ENCODE assay signal across 24 cellular contexts in the genomic region with DNA sequence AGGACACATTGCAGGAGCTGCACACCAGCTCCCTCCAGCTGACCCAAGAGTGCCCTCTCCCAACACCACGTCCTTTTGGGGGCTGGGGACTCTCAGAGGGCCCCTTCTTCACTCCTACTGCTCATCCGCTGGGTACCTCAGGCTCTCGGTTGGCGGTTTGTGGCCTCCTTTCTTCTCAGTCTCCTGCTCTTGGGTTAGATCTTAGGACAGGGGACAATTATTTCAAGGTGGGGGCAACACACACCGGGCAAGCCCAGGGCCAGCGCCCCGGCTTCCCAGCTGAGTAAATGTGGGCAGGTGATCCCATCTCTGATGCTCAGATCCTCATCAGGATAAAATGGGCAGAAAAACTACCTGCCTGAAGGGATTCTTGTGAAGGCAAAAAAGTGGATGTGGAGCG. TPM values are rescaled to one million over a fixed set of nuclear protein-coding genes. Genes with fewer than 3 reads are reported as not detected.
DNase-seq lines count a peak whose midpoint lies in the region; ATAC-seq and TF ChIP-seq lines count a peak whose summit lies in the region.
"Had no signal": no experiment of that assay in that cellular context is flagged by ENCODE, and none has a peak within 500 bp of the region (broad histone marks: within the 10 kb centered on the region; RNA-seq: fewer than 3 reads in every experiment).

No MANE protein-coding gene starts in this region.

- H3K27me3 ChIP-seq in H7 (ENCODE audit: control insufficient read depth, insufficient read depth, low read length), result peaks cover 25% of the 10 kb centered on the region
- H3K27me3 ChIP-seq in NT2/D1 (ENCODE audit: insufficient read depth, insufficient read length), result peaks cover 26% of the 10 kb centered on the region
- H3K27me3 ChIP-seq in neuronal stem cell (ENCODE audit: control insufficient read depth in 3 of 3, insufficient read depth in 3 of 3, low read depth in 1 of 3, low read length in 3 of 3), result peaks cover 4 to 93% (median 30%) of the 10 kb centered on the region in 3 experiments

- peak overlapping the region; percentile 85 for H3K4me3 Mint-ChIP-seq in glutamatergic neuron (ENCODE audit: unreplicated experiment)
- H3K4me3 Mint-ChIP-seq in activated CD8-positive, alpha-beta T cell treated with anti-CD3 and anti-CD28 coated beads, Interleukin-2, amount 10 ng/mL, durations not matched to agents 7 days and 5 days, result no peak overlapping the region
- H3K4me3 Mint-ChIP-seq: HFFc6 had no signal

- ATAC-seq in HG03159 (IDR thresholded peaks at IDR 0.05; ENCODE audit: unreplicated experiment) (no peak), GM19328 (IDR thresholded peaks at IDR 0.05; ENCODE audit: unreplicated experiment) (no peak)
- no peak for ATAC-seq in activated CD8-positive, alpha-beta T cell treated with anti-CD3 and anti-CD28 coated beads, Interleukin-2, amount 10 ng/mL, durations not matched to agents 7 days and 5 days
- ATAC-seq: Panc1; stimulated activated naive CD8-positive, alpha-beta T cell treated with anti-CD3 and anti-CD28 coated beads, Interleukin-15, Interleukin-2, amounts not matched to agents 100 U/mL and 50 U/mL, for 24 hours had no signal

- H2BK5ac ChIP-seq in neuronal stem cell (ENCODE audit: low read length), result no peak overlapping the region

- H3K9ac ChIP-seq in NT2/D1 (ENCODE audit: insufficient read length, low read depth), result peak overlapping the region; percentile 65
- no peak overlapping the region for H3K9ac ChIP-seq in neuronal stem cell (ENCODE audit: low read depth, low read length, poor library complexity)

- no peak overlapping the region for H2BK12ac ChIP-seq in neuronal stem cell (ENCODE audit: low read length)

- H3K18ac ChIP-seq in neuronal stem cell (ENCODE audit: low read length), result no peak overlapping the region

- peak overlapping the region; percentile 15 for H2AK5ac ChIP-seq in neuronal stem cell (ENCODE audit: low read depth, low read length)

- TF ChIP-seq CTCF in glutamatergic neuron (IDR thresholded peaks at IDR 0.05; ENCODE audit: partially characterized antibody, unreplicated experiment), result no peak

- CTCF ChIA-PET in activated CD8-positive, alpha-beta T cell treated with anti-CD3 and anti-CD28 coated beads, Interleukin-2, amount 10 ng/mL, durations not matched to agents 7 days and 5 days (lab: Charles Lee), result no interaction called here

- peaks cover 21% of the 10 kb centered on the region for H3K27me3 Mint-ChIP-seq in glutamatergic neuron (ENCODE audit: unreplicated experiment)
- H3K27me3 Mint-ChIP-seq in activated CD8-positive, alpha-beta T cell treated with anti-CD3 and anti-CD28 coated beads, Interleukin-2, amount 10 ng/mL, durations not matched to agents 7 days and 5 days (ENCODE audit: low read depth), result peaks cover 45% of the 10 kb centered on the region

- H3K27ac ChIP-seq in neuronal stem cell (replicated peaks; ENCODE audit: low read length), result no peak overlapping the region
- H3K27ac ChIP-seq: SJCRH30, thyroid gland had no signal

- H3K4me1 Mint-ChIP-seq in glutamatergic neuron (ENCODE audit: low read depth, unreplicated experiment), result peaks cover 54% of the 10 kb centered on the region
- H3K4me1 Mint-ChIP-seq in activated CD8-positive, alpha-beta T cell treated with anti-CD3 and anti-CD28 coated beads, Interleukin-2, amount 10 ng/mL, durations not matched to agents 7 days and 5 days (ENCODE audit: low read depth), result peaks cover 4% of the 10 kb centered on the region

- no peak overlapping the region for H3K14ac ChIP-seq in neuronal stem cell (ENCODE audit: low read length)

- H3K36me3 Mint-ChIP-seq in glutamatergic neuron (ENCODE audit: unreplicated experiment), result no peaks in the 10 kb centered on the region
- no peaks in the 10 kb centered on the region for H3K36me3 Mint-ChIP-seq in activated CD8-positive, alpha-beta T cell treated with anti-CD3 and anti-CD28 coated beads, Interleukin-2, amount 10 ng/mL, durations not matched to agents 7 days and 5 days (ENCODE audit: low read depth)

- H3K23ac ChIP-seq in neuronal stem cell (ENCODE audit: low read depth, low read length, poor library complexity), result no peak overlapping the region

- no peak overlapping the region for H4K91ac ChIP-seq in neuronal stem cell (ENCODE audit: low read depth, low read length, poor library complexity)

- H3K9me3 Mint-ChIP-seq in glutamatergic neuron (ENCODE audit: unreplicated experiment), result peaks cover 13% of the 10 kb centered on the region
- H3K9me3 Mint-ChIP-seq in activated CD8-positive, alpha-beta T cell treated with anti-CD3 and anti-CD28 coated beads, Interleukin-2, amount 10 ng/mL, durations not matched to agents 7 days and 5 days (ENCODE audit: insufficient read depth), result no peaks in the 10 kb centered on the region
- H3K9me3 Mint-ChIP-seq: HFFc6 had no signal

- H3K36me3 ChIP-seq in H7 (replicated peaks; ENCODE audit: control insufficient read depth, insufficient read depth, low read length), result no peaks in the 10 kb centered on the region; the same call in 1 of the 2 replicates
- H3K36me3 ChIP-seq in NT2/D1 (ENCODE audit: insufficient read depth, insufficient read length, low read length), result peaks cover 7% of the 10 kb centered on the region
- H3K36me3 ChIP-seq in neuronal stem cell (replicated peaks in 1 of 2; ENCODE audit: control insufficient read depth in 2 of 2, insufficient read depth in 2 of 2, low read length in 2 of 2), result no peaks in the 10 kb centered on the region
- H3K36me3 ChIP-seq: SJCRH30, thyroid gland had no signal

- H4K8ac ChIP-seq in neuronal stem cell (ENCODE audit: low read depth, low read length), result no peak overlapping the region

- POLR2A ChIA-PET in activated CD8-positive, alpha-beta T cell treated with anti-CD3 and anti-CD28 coated beads, Interleukin-2, amount 10 ng/mL, durations not matched to agents 7 days and 5 days (lab: Charles Lee), result no interaction called here

- H3K4me3 ChIP-seq in H7 (ENCODE audit: insufficient read depth, low read depth, low read length) (peak overlapping the region; percentile 63), NT2/D1 (ENCODE audit: insufficient read length, low read depth) (peak overlapping the region; percentile 56), neuronal stem cell (ENCODE audit: low read length in 2 of 2) (peak overlapping the region in 1 of 2 donors; percentile 87)
- H3K4me3 ChIP-seq: SJCRH30, thyroid gland had no signal

- peak; percentile 56 for DNase-seq in H7
- DNase-seq in NT2/D1 (ENCODE audit: low read depth, low spot score), result no peak
- DNase-seq in glutamatergic neuron, result no peak
- DNase-seq in neuronal stem cell (ENCODE audit: low spot score), result no peak
- no peak for DNase-seq in HPDE6-E6E7 (ENCODE audit: extremely low spot score)
- DNase-seq in activated CD8-positive, alpha-beta T cell treated with anti-CD3 and anti-CD28 coated beads, Interleukin-2, amount 10 ng/mL, durations not matched to agents 7 days and 5 days, result no peak
- DNase-seq: activated CD4-positive, CD25-positive, alpha-beta regulatory T cell treated with anti-CD3 and anti-CD28 coated beads, Interleukin-2, amount 50 U/mL, for 72 hours; activated effector memory CD4-positive, alpha-beta T cell treated with anti-CD3 and anti-CD28 coated beads, Interleukin-2, amount 50 U/mL, for 16 hours; effector CD8-positive, alpha-beta T cell; foreskin melanocyte; HFFc6; hypothalamus; KG1; NCI-H1436 treated with DMSO at 0.1 percent for 48 hours; NCI-H524 treated with DMSO at 0.1 percent for 48 hours; NK-92 treated with Interleukin-12 subunit alpha and Interleukin-12 subunit beta, amount 100 ng/mL, for 24 hours; SJCRH30; stimulated activated naive CD8-positive, alpha-beta T cell treated with anti-CD3 and anti-CD28 coated beads, Interleukin-15, Interleukin-2, amounts not matched to agents 100 U/mL and 50 U/mL, for 24 hours; thyroid gland had no signal

- no CpG with 5 or more reads among the region's 8 CpGs for WGBS in neuronal stem cell (ENCODE audit: extremely low coverage in 2 of 2, insufficient read length in 2 of 2, insufficient replicate concordance in 1 of 2), 2 donors

- H2BK15ac ChIP-seq in neuronal stem cell (ENCODE audit: low read length), result no peak overlapping the region

- no peak overlapping the region for H3K4ac ChIP-seq in neuronal stem cell (ENCODE audit: low read length)

- H3K9me3 ChIP-seq in NT2/D1 (ENCODE audit: insufficient read depth, low read length), result no peaks in the 10 kb centered on the region
- H3K9me3 ChIP-seq in neuronal stem cell (replicated peaks in 1 of 2; ENCODE audit: control insufficient read depth in 2 of 2, insufficient read depth in 1 of 2, low read depth in 1 of 2, low read length in 2 of 2), result no peaks in the 10 kb centered on the region
- H3K9me3 ChIP-seq: SJCRH30, thyroid gland had no signal

- H3K4me2 ChIP-seq in neuronal stem cell (ENCODE audit: insufficient read depth, low read length, poor library complexity, severe bottlenecking), result no peak overlapping the region

- H2AFZ ChIP-seq in neuronal stem cell (ENCODE audit: low read length), result no peak overlapping the region

- no peak overlapping the region for H2BK120ac ChIP-seq in neuronal stem cell (ENCODE audit: low read depth, low read length)

- peak overlapping the region; percentile 89 for H3K27ac Mint-ChIP-seq in glutamatergic neuron (ENCODE audit: unreplicated experiment)
- H3K27ac Mint-ChIP-seq in activated CD8-positive, alpha-beta T cell treated with anti-CD3 and anti-CD28 coated beads, Interleukin-2, amount 10 ng/mL, durations not matched to agents 7 days and 5 days, result no peak overlapping the region
- H3K27ac Mint-ChIP-seq: HFFc6 had no signal

- no peaks in the 10 kb centered on the region for H3K79me1 ChIP-seq in neuronal stem cell (ENCODE audit: low read depth, low read length)

- peaks cover 18% of the 10 kb centered on the region for H3K4me1 ChIP-seq in NT2/D1 (ENCODE audit: insufficient read depth, insufficient read length)
- peaks cover 6% of the 10 kb centered on the region in 2 donors for H3K4me1 ChIP-seq in neuronal stem cell (ENCODE audit: control insufficient read depth in 2 of 2, insufficient read depth in 1 of 2, low read depth in 1 of 2, low read length in 2 of 2)
- H3K4me1 ChIP-seq: SJCRH30 had no signal

RNA-seq across cellular contexts. Expression of gene TCF15, which starts 1.1 kb away (rescaled TPM):
- total RNA-seq in H7 (2014; rRNA removed; shearing (Covaris generic)), result 4.2 and 5.1 TPM in 2 replicates
- total RNA-seq in glutamatergic neuron (ENCODE audit: unreplicated experiment), result 19.7 TPM
- polyA plus RNA-seq in neuronal stem cell (2013, experiment 1 of 2), result 2.0 TPM
- 1.8 TPM for polyA plus RNA-seq in neuronal stem cell (2013, experiment 2 of 2)
- not detected for total RNA-seq in activated CD8-positive, alpha-beta T cell treated with anti-CD3 and anti-CD28 coated beads, Interleukin-2, amount 10 ng/mL, durations not matched to agents 7 days and 5 days
- total RNA-seq: HFFc6, myocyte, osteocyte, SJCRH30 had no signal

RNA-seq across cellular contexts. Expression of gene SRXN1, which starts 44.0 kb away (rescaled TPM):
- 27.3 and 34.7 TPM in 2 replicates for total RNA-seq in H7 (2014; rRNA removed; shearing (Covaris generic))
- total RNA-seq in glutamatergic neuron (ENCODE audit: unreplicated experiment), result 6.3 TPM
- polyA plus RNA-seq in neuronal stem cell (2013, experiment 1 of 2), result 10.3 TPM
- 10.4 TPM for polyA plus RNA-seq in neuronal stem cell (2013, experiment 2 of 2)
- total RNA-seq in activated CD8-positive, alpha-beta T cell treated with anti-CD3 and anti-CD28 coated beads, Interleukin-2, amount 10 ng/mL, durations not matched to agents 7 days and 5 days, result 1 to 10 TPM; 8.9 to 9.3 TPM
